Comparison of ENCODE assay signal across 8 cellular contexts in the genomic region with DNA sequence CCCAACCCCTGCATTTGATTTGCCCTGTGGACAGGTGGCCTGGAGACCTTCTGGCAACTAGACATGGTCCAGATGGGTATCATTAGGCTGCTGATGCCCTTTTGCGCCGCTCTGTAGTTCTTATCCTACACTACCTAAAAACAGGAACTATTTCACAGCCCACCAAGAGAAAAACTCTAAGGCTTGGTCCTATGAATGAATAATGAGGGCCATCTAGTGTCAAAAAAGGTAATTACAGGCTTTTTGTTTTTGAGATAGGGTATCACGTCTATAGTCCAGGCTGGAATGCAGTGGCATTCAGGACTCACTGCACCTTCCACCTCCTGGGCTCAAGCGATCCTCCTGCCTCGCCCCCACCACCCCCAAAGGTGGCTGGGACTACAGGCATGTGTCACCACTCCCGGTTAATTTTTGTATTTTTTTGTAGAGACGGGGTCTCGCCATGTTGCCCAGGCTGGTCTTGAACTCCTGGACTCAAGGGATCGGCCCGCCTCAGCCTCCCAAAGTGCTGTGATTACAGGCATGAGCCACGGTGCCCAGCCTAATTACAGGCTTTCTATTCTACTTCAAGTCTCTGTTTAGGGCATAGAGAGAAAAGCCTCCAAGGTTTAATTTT. TPM values are rescaled to one million over a fixed set of nuclear protein-coding genes. Genes with fewer than 3 reads are reported as not detected.
DNase-seq lines count a peak whose midpoint lies in the region; ATAC-seq, FAIRE-seq and TF ChIP-seq lines count a peak whose summit lies in the region.

No MANE protein-coding gene starts in this region.

- no peak overlapping the region for H3K27ac Mint-ChIP-seq in activated naive CD8-positive, alpha-beta T cell treated with anti-CD3 and anti-CD28 coated beads, Interleukin-2, amount 10 ng/mL, durations not matched to agents 7 days and 5 days
- H3K27ac Mint-ChIP-seq in activated naive CD8-positive, alpha-beta T cell treated with anti-CD3 and anti-CD28 coated beads for 36 hours = no peak overlapping the region

- POLR2A ChIA-PET in activated naive CD8-positive, alpha-beta T cell treated with anti-CD3 and anti-CD28 coated beads, Interleukin-2, amount 10 ng/mL, durations not matched to agents 7 days and 5 days (lab: Charles Lee) = interaction anchor here (2.0 kb wide), 1 partner anchor 26 kb away, joined by 10 read pairs; the partner anchor contains the start of gene TRIM25

- peak; percentile 67 for TF ChIP-seq CTCF in liver (IDR thresholded peaks at IDR 0.05; ENCODE audit: low read depth, low read length, missing input control)

- peaks cover 0 to 3% (median 0%) of the 10 kb centered on the region in 4 donors for H3K4me1 ChIP-seq in liver (ENCODE audit: control insufficient read depth in 4 of 4, insufficient read depth in 4 of 4, low read length in 3 of 4)

- H3K36me3 ChIP-seq in liver (ENCODE audit: control insufficient read depth in 4 of 4, insufficient read depth in 3 of 4, low read depth in 1 of 4, low read length in 3 of 4) = peaks cover 3 to 28% (median 20%) of the 10 kb centered on the region in 4 donors

- peaks cover 14% of the 10 kb centered on the region for H3K4me1 Mint-ChIP-seq in activated naive CD8-positive, alpha-beta T cell treated with anti-CD3 and anti-CD28 coated beads, Interleukin-2, amount 10 ng/mL, durations not matched to agents 7 days and 5 days
- peaks cover 8% of the 10 kb centered on the region for H3K4me1 Mint-ChIP-seq in activated naive CD8-positive, alpha-beta T cell treated with anti-CD3 and anti-CD28 coated beads for 36 hours

- H3K9ac ChIP-seq in liver (ENCODE audit: low read depth in 1 of 2, low read length in 2 of 2) = no peak overlapping the region

- ATAC-seq in activated naive CD8-positive, alpha-beta T cell treated with anti-CD3 and anti-CD28 coated beads, Interleukin-2, amount 10 ng/mL, durations not matched to agents 7 days and 5 days (ENCODE audit: low read depth) = peak; percentile 54
- no peak for ATAC-seq in HG03565 (IDR thresholded peaks at IDR 0.05; ENCODE audit: unreplicated experiment)

- in situ Hi-C loops in KBM-7 (cut with MboI; ENCODE audit: low pct_unique_long_range_greater_than_20kb, low sequenced_read_pairs) = no loop called here

- no peak overlapping the region for H3K4me3 ChIP-seq in liver (ENCODE audit: low read depth in 1 of 3, low read length in 3 of 3)

- H3K27me3 ChIP-seq in liver (ENCODE audit: control insufficient read depth in 4 of 4, insufficient read depth in 4 of 4, low read length in 3 of 4) = no peaks in the 10 kb centered on the region

- H3K27me3 Mint-ChIP-seq in activated naive CD8-positive, alpha-beta T cell treated with anti-CD3 and anti-CD28 coated beads, Interleukin-2, amount 10 ng/mL, durations not matched to agents 7 days and 5 days = no peaks in the 10 kb centered on the region
- H3K27me3 Mint-ChIP-seq in activated naive CD8-positive, alpha-beta T cell treated with anti-CD3 and anti-CD28 coated beads for 36 hours = no peaks in the 10 kb centered on the region

- H3K36me3 Mint-ChIP-seq in activated naive CD8-positive, alpha-beta T cell treated with anti-CD3 and anti-CD28 coated beads, Interleukin-2, amount 10 ng/mL, durations not matched to agents 7 days and 5 days = peaks cover 23% of the 10 kb centered on the region
- peaks cover 31% of the 10 kb centered on the region for H3K36me3 Mint-ChIP-seq in activated naive CD8-positive, alpha-beta T cell treated with anti-CD3 and anti-CD28 coated beads for 36 hours

- FAIRE-seq in urothelium cell line (lab: Jason Lieb, UNC) = no peak

- DNase-seq in activated naive CD8-positive, alpha-beta T cell treated with anti-CD3 and anti-CD28 coated beads, Interleukin-2, amount 10 ng/mL, durations not matched to agents 7 days and 5 days = no peak
- no peak for DNase-seq in activated naive CD8-positive, alpha-beta T cell treated with anti-CD3 and anti-CD28 coated beads for 36 hours
- DNase-seq in KBM-7 = peak; percentile 91
- DNase-seq in OCI-M2 (lab: John Stamatoyannopoulos, UW; ENCODE audit: unreplicated experiment) = peak; percentile 54
- peak; percentile 37 for DNase-seq in cerebellum (ENCODE audit: low spot score)
- DNase-seq in urothelium cell line (ENCODE audit: low spot score) = peak; percentile 39

- WGBS in liver = 63% methylated on average over 11 of the region's 11 CpGs

- no peak overlapping the region for H3K27ac ChIP-seq in liver (ENCODE audit: low read depth in 1 of 2, low read length in 2 of 2)

- H3K9me3 ChIP-seq in liver (ENCODE audit: control insufficient read depth in 4 of 4, low read length in 3 of 4) = no peaks in the 10 kb centered on the region

- H3K4me3 Mint-ChIP-seq in activated naive CD8-positive, alpha-beta T cell treated with anti-CD3 and anti-CD28 coated beads, Interleukin-2, amount 10 ng/mL, durations not matched to agents 7 days and 5 days = no peak overlapping the region
- no peak overlapping the region for H3K4me3 Mint-ChIP-seq in activated naive CD8-positive, alpha-beta T cell treated with anti-CD3 and anti-CD28 coated beads for 36 hours

- H3K9me3 Mint-ChIP-seq in activated naive CD8-positive, alpha-beta T cell treated with anti-CD3 and anti-CD28 coated beads, Interleukin-2, amount 10 ng/mL, durations not matched to agents 7 days and 5 days = no peaks in the 10 kb centered on the region
- H3K9me3 Mint-ChIP-seq in activated naive CD8-positive, alpha-beta T cell treated with anti-CD3 and anti-CD28 coated beads for 36 hours = no peaks in the 10 kb centered on the region

- peak; percentile 87 for TF ChIP-seq RAD21 in liver (IDR thresholded peaks at IDR 0.05)

TF ChIP-seq in liver, 16 proteins besides CTCF, POLR2A, EP300 and RAD21:
- TF ChIP-seq HNF4A (conservative IDR thresholded peaks at IDR 0.05) (no peak), FOXA2 (IDR thresholded peaks at IDR 0.05) (no peak), NR2F2 (IDR thresholded peaks at IDR 0.05) (no peak), SP1 (IDR thresholded peaks at IDR 0.05) (no peak)

RNA-seq across cellular contexts. Expression of gene COIL, which starts 20.9 kb away (rescaled TPM):
- total RNA-seq in activated naive CD8-positive, alpha-beta T cell treated with anti-CD3 and anti-CD28 coated beads, Interleukin-2, amount 10 ng/mL, durations not matched to agents 7 days and 5 days = 10 to 100 TPM; 16.4 TPM
- 10 to 100 TPM; 21.6 to 22.4 TPM for total RNA-seq in activated naive CD8-positive, alpha-beta T cell treated with anti-CD3 and anti-CD28 coated beads for 36 hours
- 16.8 TPM for total RNA-seq in cerebellum
- total RNA-seq in liver = 1 to 10 TPM; 6.1 to 9.9 TPM
- 1 to 10 TPM; 4.7 to 6.9 TPM for polyA plus RNA-seq in liver

RNA-seq across cellular contexts. Expression of gene TRIM25, which starts 26.1 kb away (rescaled TPM):
- 100 to 1,000 TPM; 139 to 141 TPM for total RNA-seq in activated naive CD8-positive, alpha-beta T cell treated with anti-CD3 and anti-CD28 coated beads, Interleukin-2, amount 10 ng/mL, durations not matched to agents 7 days and 5 days
- 100 to 1,000 TPM; 109 to 115 TPM for total RNA-seq in activated naive CD8-positive, alpha-beta T cell treated with anti-CD3 and anti-CD28 coated beads for 36 hours
- total RNA-seq in cerebellum (6.3 TPM), liver (10 to 100 TPM; 10.8 to 64.5 TPM)
- 10 to 100 TPM; 14.6 to 16.6 TPM for polyA plus RNA-seq in liver

RNA-seq across cellular contexts. Expression of gene SCPEP1, which starts 38.0 kb away (rescaled TPM):
- 10 to 100 TPM; 15.8 to 16.6 TPM for total RNA-seq in activated naive CD8-positive, alpha-beta T cell treated with anti-CD3 and anti-CD28 coated beads, Interleukin-2, amount 10 ng/mL, durations not matched to agents 7 days and 5 days
- 10 to 100 TPM; 16.0 to 16.2 TPM for total RNA-seq in activated naive CD8-positive, alpha-beta T cell treated with anti-CD3 and anti-CD28 coated beads for 36 hours
- total RNA-seq in cerebellum (4.9 TPM), liver (10 to 100 TPM; 15.7 to 29.3 TPM)
- polyA plus RNA-seq in liver = 10 to 100 TPM; 27.4 to 29.1 TPM

Comparison
In these comparisons a context has a peak if more than half of its experiments do, and no peak if none do; other contexts are left out.
1. DNase-seq: peak in KBM-7 (single experiment), OCI-M2 (single experiment), cerebellum (single experiment) and urothelium cell line (single experiment); none in activated naive CD8-positive, alpha-beta T cell treated with anti-CD3 and anti-CD28 coated beads, Interleukin-2, amount 10 ng/mL, durations not matched to agents 7 days and 5 days (single experiment) and activated naive CD8-positive, alpha-beta T cell treated with anti-CD3 and anti-CD28 coated beads for 36 hours (single experiment).